In genomic region chr1:201918343-201918742, GRCh38 we compare ENCODE assay signal across 1 cellular context.
TF ChIP-seq lines count a peak whose summit lies in the region.

No MANE protein-coding gene starts in this region.

TF ChIP-seq in H1, 55 proteins besides CTCF, POLR2A, EP300 and RAD21:
- no peak for TF ChIP-seq RNF2 (IDR thresholded peaks at IDR 0.05; ENCODE audit: borderline replicate concordance, low read depth, low read length, missing control alignments, poor library complexity, severe bottlenecking)
- no peak for TF ChIP-seq JUND (IDR thresholded peaks at IDR 0.05; ENCODE audit: low read length)
- no peak for TF ChIP-seq RBBP5 (IDR thresholded peaks at IDR 0.05; ENCODE audit: borderline replicate concordance, low read depth, low read length)
- no peak for TF ChIP-seq BRCA1 (IDR thresholded peaks at IDR 0.05; ENCODE audit: low read depth, low read length)
- no peak for TF ChIP-seq RXRA (IDR thresholded peaks at IDR 0.05; ENCODE audit: insufficient read depth, low read depth, low read length)
